13 cellular contexts compared by ENCODE assay signal in the genomic region with DNA sequence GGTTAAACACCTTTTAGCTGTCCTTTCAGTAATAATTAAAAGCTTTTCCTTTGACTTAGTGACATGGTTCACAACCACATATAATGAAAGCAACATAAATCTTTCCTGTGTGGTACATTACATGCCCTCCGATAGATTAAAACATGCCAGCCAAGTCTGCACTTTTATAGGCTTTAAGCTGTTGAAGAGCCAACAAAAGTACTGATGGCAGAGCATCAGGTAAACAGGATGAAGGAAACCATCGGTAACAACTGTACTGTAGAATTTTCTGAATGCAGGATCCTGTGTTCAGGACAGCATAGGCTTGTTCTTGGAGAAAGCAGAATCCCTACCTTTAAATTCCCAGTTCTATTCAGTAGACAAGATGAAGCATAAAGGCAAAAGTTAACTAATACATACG.
A peak's percentile ranks its signal among the peaks of the same experiment; 100 is the strongest.
DNase-seq lines count a peak whose midpoint lies in the region; ATAC-seq and TF ChIP-seq lines count a peak whose summit lies in the region.
"Had no signal": no experiment of that assay in that cellular context is flagged by ENCODE, and none has a peak within 500 bp of the region (broad histone marks: within the 10 kb centered on the region; RNA-seq: fewer than 3 reads in every experiment).

No MANE protein-coding gene starts in this region.

- TF ChIP-seq POLR2A in right lobe of liver (IDR thresholded peaks at IDR 0.05): no peak

- H3K9me3 ChIP-seq in CD8-positive, alpha-beta T cell (ENCODE audit: low read length): no peaks in the 10 kb centered on the region
- H3K9me3 ChIP-seq in right lobe of liver: no peaks in the 10 kb centered on the region

- no peak for DNase-seq in activated CD4-positive, alpha-beta T cell treated with anti-CD3 and anti-CD28 coated beads for 36 hours
- DNase-seq in activated CD4-positive, alpha-beta T cell treated with anti-CD3 and anti-CD28 coated beads, Interleukin-2, amount 50 U/mL, for 4 hours: no peak
- no peak for DNase-seq in CD8-positive, alpha-beta T cell
- DNase-seq in NCI-H1105 treated with DMSO at 0.1 percent for 48 hours (lab: John Stamatoyannopoulos, UW): peak; percentile 24
- DNase-seq in left kidney (ENCODE audit: low read depth, low spot score): peak; percentile 15
- DNase-seq in retina: no peak
- no peak for DNase-seq in right lobe of liver
- DNase-seq: MM.1S, NCI-H1092 treated with DMSO at 0.1 percent for 48 hours, NCI-H748 treated with DMSO at 0.1 percent for 48 hours had no signal

- H3K36me3 ChIP-seq in CD8-positive, alpha-beta T cell (ENCODE audit: insufficient read depth, low read length): no peaks in the 10 kb centered on the region
- no peaks in the 10 kb centered on the region for H3K36me3 ChIP-seq in right lobe of liver

- H3K4me1 ChIP-seq in CD8-positive, alpha-beta T cell (ENCODE audit: insufficient read depth, low read length): peaks cover 45% of the 10 kb centered on the region
- H3K4me1 ChIP-seq in right lobe of liver: peaks cover 0 to 8% (median 0%) of the 10 kb centered on the region in 4 donors

- no peak overlapping the region for H3K27ac ChIP-seq in CD8-positive, alpha-beta T cell (ENCODE audit: low read depth, low read length)
- no peak overlapping the region for H3K27ac ChIP-seq in right lobe of liver
- H3K27ac ChIP-seq: C4-2B had no signal

- H3K27ac Mint-ChIP-seq in activated CD4-positive, alpha-beta T cell treated with anti-CD3 and anti-CD28 coated beads for 36 hours: peak overlapping the region; percentile 74
- peak overlapping the region; percentile 52 for H3K27ac Mint-ChIP-seq in CD8-positive, alpha-beta T cell

- no peak for TF ChIP-seq CTCF in CD8-positive, alpha-beta T cell (IDR thresholded peaks at IDR 0.05)
- TF ChIP-seq CTCF in right lobe of liver (IDR thresholded peaks at IDR 0.05): no peak

- H3K27me3 ChIP-seq in CD8-positive, alpha-beta T cell (ENCODE audit: insufficient read depth, low read length): no peaks in the 10 kb centered on the region
- no peaks in the 10 kb centered on the region for H3K27me3 ChIP-seq in right lobe of liver

- H3K4me3 Mint-ChIP-seq in activated CD4-positive, alpha-beta T cell treated with anti-CD3 and anti-CD28 coated beads for 36 hours: no peak overlapping the region
- peak overlapping the region; percentile 24 for H3K4me3 Mint-ChIP-seq in CD8-positive, alpha-beta T cell

- H3K4me3 ChIP-seq in CD8-positive, alpha-beta T cell (ENCODE audit: low read depth, low read length): no peak overlapping the region
- no peak overlapping the region for H3K4me3 ChIP-seq in right lobe of liver

- H3K27me3 Mint-ChIP-seq in activated CD4-positive, alpha-beta T cell treated with anti-CD3 and anti-CD28 coated beads for 36 hours: no peaks in the 10 kb centered on the region
- no peaks in the 10 kb centered on the region for H3K27me3 Mint-ChIP-seq in CD8-positive, alpha-beta T cell (ENCODE audit: low read depth)

- CTCF ChIA-PET in activated CD4-positive, alpha-beta T cell treated with anti-CD3 and anti-CD28 coated beads for 36 hours (lab: Charles Lee): interaction anchor here (0.6 to 1.4 kb wide), 6 partner anchors 13 to 539 kb away, joined by 3 to 4 read pairs (median 4); no protein-coding TSS in a partner anchor
- CTCF ChIA-PET in CD8-positive, alpha-beta T cell (lab: Charles Lee): no interaction called here

- 68% methylated on average over 3 of the region's 3 CpGs for WGBS in right lobe of liver (ENCODE audit: insufficient coverage, low coverage, low lambda C conversion rate, missing lambda C conversion rate)

- H3K4me1 Mint-ChIP-seq in activated CD4-positive, alpha-beta T cell treated with anti-CD3 and anti-CD28 coated beads for 36 hours: peaks cover 43% of the 10 kb centered on the region
- H3K4me1 Mint-ChIP-seq in CD8-positive, alpha-beta T cell (ENCODE audit: low read depth): peaks cover 58% of the 10 kb centered on the region

- intact Hi-C loops in activated CD4-positive, alpha-beta T cell treated with anti-CD3 and anti-CD28 coated beads for 36 hours (cut with DNase I, micrococcal nuclease): no loop called here
- intact Hi-C loops in CD8-positive, alpha-beta T cell (cut with DNase I, micrococcal nuclease): loop anchor here in 1 of 2 experiments (5.0 kb wide), 2 partner anchors 33 to 227 kb away; a partner anchor contains a TSS
- intact Hi-C loops in right lobe of liver (cut with DNase I): no loop called here

- peaks cover 4% of the 10 kb centered on the region for H3K36me3 Mint-ChIP-seq in activated CD4-positive, alpha-beta T cell treated with anti-CD3 and anti-CD28 coated beads for 36 hours (ENCODE audit: low read depth)
- H3K36me3 Mint-ChIP-seq in CD8-positive, alpha-beta T cell: peaks cover 12% of the 10 kb centered on the region

- no peaks in the 10 kb centered on the region for H3K9me3 Mint-ChIP-seq in activated CD4-positive, alpha-beta T cell treated with anti-CD3 and anti-CD28 coated beads for 36 hours (ENCODE audit: low read depth)
- H3K9me3 Mint-ChIP-seq in CD8-positive, alpha-beta T cell: no peaks in the 10 kb centered on the region

- no peak for ATAC-seq in activated CD4-positive, alpha-beta T cell treated with anti-CD3 and anti-CD28 coated beads for 36 hours
- ATAC-seq in CD8-positive, alpha-beta T cell: no peak
- no peak for ATAC-seq in right lobe of liver
- ATAC-seq: Panc1, Right ventricle myocardium inferior had no signal

- POLR2A ChIA-PET in activated CD4-positive, alpha-beta T cell treated with anti-CD3 and anti-CD28 coated beads for 36 hours (lab: Charles Lee): no interaction called here
- POLR2A ChIA-PET in CD8-positive, alpha-beta T cell (lab: Charles Lee): interaction anchor here (0.5 to 0.9 kb wide), 2 partner anchors 19 to 191 kb away, joined by 3 to 4 read pairs; no protein-coding TSS in a partner anchor

Comparison
In these comparisons a context has a peak if more than half of its experiments do, and no peak if none do; other contexts are left out.
1. DNase-seq: peak in NCI-H1105 treated with DMSO at 0.1 percent for 48 hours (single experiment) and left kidney (single experiment); none in activated CD4-positive, alpha-beta T cell treated with anti-CD3 and anti-CD28 coated beads for 36 hours (single experiment), activated CD4-positive, alpha-beta T cell treated with anti-CD3 and anti-CD28 coated beads, Interleukin-2, amount 50 U/mL, for 4 hours (0 of 2), CD8-positive, alpha-beta T cell (0 of 7), retina (single experiment) and right lobe of liver (0 of 3).